Comparison of ENCODE assay signal across 8 cellular contexts in the genomic region with DNA sequence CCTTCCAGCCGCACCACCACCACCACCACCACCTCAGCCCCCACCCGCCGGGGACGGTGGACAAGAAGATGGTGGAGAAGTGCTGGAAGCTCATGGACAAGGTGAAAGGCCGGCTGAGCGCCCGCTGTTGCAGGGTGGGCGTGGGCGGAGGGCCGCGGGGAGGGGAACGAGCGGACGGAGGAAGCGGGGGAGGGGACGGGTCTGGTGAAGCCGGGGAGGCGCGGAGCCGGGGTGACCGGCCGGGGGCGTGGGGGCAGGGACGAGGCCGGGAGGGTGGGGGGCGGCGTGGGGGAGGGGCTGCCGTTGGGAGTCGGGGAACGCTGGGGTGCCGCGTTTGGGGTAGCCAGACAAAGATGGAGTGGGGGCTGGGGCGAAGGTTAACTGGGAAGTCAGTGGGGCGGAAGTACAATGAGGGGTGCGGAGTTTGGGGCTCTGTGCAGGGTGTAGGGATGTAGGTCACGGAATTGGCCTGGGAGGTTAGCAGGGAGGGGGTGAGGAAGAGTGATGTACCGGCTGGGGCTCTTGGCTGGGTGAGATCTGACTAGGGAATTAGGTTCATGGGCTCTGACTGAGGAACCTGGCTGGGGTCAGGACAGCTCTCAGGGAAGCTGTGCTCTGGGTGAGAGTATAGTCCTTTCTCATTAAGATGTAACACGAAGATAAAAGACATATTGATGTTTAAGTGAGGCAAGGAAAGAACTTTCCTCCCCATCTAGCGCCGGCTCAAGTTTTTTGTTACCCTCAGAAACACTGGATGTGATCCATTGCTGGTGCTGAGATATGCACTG.
DNase-seq lines count a peak whose midpoint lies in the region; ATAC-seq and TF ChIP-seq lines count a peak whose summit lies in the region.

No MANE protein-coding gene starts in this region.

- TF ChIP-seq CTCF in 22Rv1 (IDR thresholded peaks at IDR 0.05): no peak

- ATAC-seq in GM18511 (IDR thresholded peaks at IDR 0.05; ENCODE audit: unreplicated experiment): peak; percentile 39
- ATAC-seq in HG03354 (IDR thresholded peaks at IDR 0.05; ENCODE audit: poor library complexity, severe bottlenecking, unreplicated experiment): peak; percentile 28

- peak overlapping the region; percentile 92 for H3K27ac ChIP-seq in 22Rv1
- H3K27ac ChIP-seq in caudate nucleus (ENCODE audit: low read depth, low read length): peak overlapping the region; percentile 89

- peak; percentile 44 for DNase-seq in T-helper 9 cell
- DNase-seq in caudate nucleus (lab: John Stamatoyannopoulos, UW): peak in 27 of 61 donors; percentile 9 to 78 (median 50)
- DNase-seq in left kidney (ENCODE audit: low read depth, low spot score): peak; percentile 85
- peak; percentile 19 to 45 for DNase-seq in stimulated activated CD4-positive, alpha-beta T cell treated with anti-CD3 and anti-CD28 coated beads, Interleukin-1b, Interleukin-23, amount 100 ng/mL, for 4 hours (ENCODE audit: low read depth in 2 of 2)
- DNase-seq in DMS114 treated with DMSO at 0.1 percent for 48 hours (lab: John Stamatoyannopoulos, UW; ENCODE audit: unreplicated experiment): no peak
